In the genomic region with DNA sequence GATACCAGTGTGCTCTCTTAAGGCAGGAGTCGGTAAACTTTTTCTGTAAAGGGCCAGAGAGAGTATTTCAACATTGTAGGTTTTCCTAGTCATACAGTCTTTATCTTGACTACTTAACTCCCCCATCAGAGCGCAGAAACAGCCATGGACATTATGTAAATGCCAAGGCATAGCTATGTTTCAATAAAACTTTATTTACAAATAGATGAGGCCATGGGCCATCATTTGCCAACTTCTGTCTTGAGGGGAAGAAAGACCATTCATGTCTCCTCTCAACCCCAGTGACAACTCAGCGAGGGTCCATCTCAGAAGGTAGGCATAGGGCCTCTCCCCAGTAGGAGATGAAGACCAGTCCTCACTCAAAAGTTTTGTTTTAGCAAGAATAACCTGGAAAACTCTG, we compare ENCODE assay signal across 33 cellular contexts.
DNase-seq lines count a peak whose midpoint lies in the region; ATAC-seq, FAIRE-seq and TF ChIP-seq lines count a peak whose summit lies in the region.
"Had no signal": no experiment of that assay in that cellular context is flagged by ENCODE, and none has a peak within 500 bp of the region (broad histone marks: within the 10 kb centered on the region; RNA-seq: fewer than 3 reads in every experiment).

No MANE protein-coding gene starts in this region.

- H3K36me3 ChIP-seq in K562 (ENCODE audit: control insufficient read depth, insufficient read depth, low read length) (no peaks in the 10 kb centered on the region), esophagus muscularis mucosa (no peaks in the 10 kb centered on the region)
- H3K36me3 ChIP-seq: BE2C, BLaER1 had no signal

- TF ChIP-seq CTCF in K562 (IDR thresholded peaks at IDR 0.05 in 2 of 3, conservative IDR thresholded peaks at IDR 0.05 in 1 of 3; ENCODE audit: insufficient read depth in 2 of 3, low read depth in 1 of 3, low read length in 3 of 3) (no peak), esophagus muscularis mucosa (IDR thresholded peaks at IDR 0.05) (no peak), HFFc6 (IDR thresholded peaks at IDR 0.05) (no peak)

- H4K20me1 ChIP-seq in K562 (replicated peaks; ENCODE audit: control insufficient read depth, insufficient read depth, low read length) = no peaks in the 10 kb centered on the region
- H4K20me1 ChIP-seq: BLaER1; BLaER1 treated with 17β-estradiol and CSF1 and Interleukin-3, amounts not matched to agents 10 nM and 100 nM had no signal

- no peak overlapping the region for H3K4me2 ChIP-seq in K562 (ENCODE audit: insufficient read depth, low read length)
- H3K4me2 ChIP-seq: A549; BLaER1; BLaER1 treated with 17β-estradiol and CSF1 and Interleukin-3, amounts not matched to agents 10 nM and 100 nM had no signal

- H3K9me3 ChIP-seq in K562 (replicated peaks; ENCODE audit: control insufficient read depth, insufficient read depth, low read depth, low read length) = no peaks in the 10 kb centered on the region
- no peaks in the 10 kb centered on the region for H3K9me3 ChIP-seq in esophagus muscularis mucosa
- H3K9me3 ChIP-seq: A549, BE2C, Caco-2 had no signal

- no peak overlapping the region for H3K9ac ChIP-seq in K562 (ENCODE audit: insufficient read depth in 1 of 2, low read depth in 2 of 2, low read length in 2 of 2)
- H3K9ac ChIP-seq: BLaER1; BLaER1 treated with 17β-estradiol and CSF1 and Interleukin-3, amounts not matched to agents 10 nM and 100 nM had no signal

- intact Hi-C loops in K562 (cut with micrococcal nuclease) = no loop called here
- intact Hi-C loops in esophagus muscularis mucosa (cut with DNase I) = no loop called here

- no peaks in the 10 kb centered on the region for H3K36me3 Mint-ChIP-seq in HFFc6 (ENCODE audit: low read depth)
- H3K36me3 Mint-ChIP-seq: CD14-positive monocyte; CD4-positive, alpha-beta memory T cell; CD4-positive, CD25-positive, alpha-beta regulatory T cell; CD8-positive, alpha-beta memory T cell; CD8-positive, alpha-beta T cell had no signal

- no peak for FAIRE-seq in K562 (lab: Jason Lieb, UNC)
- FAIRE-seq: A204.1, A549, D721Med had no signal

- BruUV-seq in K562 (replicated peaks; lab: Mats Ljungman, UMichigan) = no TSS peak

- 0% methylated on average over 3 of the region's 3 CpGs for WGBS in K562 (ENCODE audit: insufficient coverage, low coverage, missing lambda C conversion rate)
- 91% methylated on average over 3 of the region's 3 CpGs for WGBS in esophagus muscularis mucosa

- H3K9me1 ChIP-seq in K562 (ENCODE audit: control insufficient read depth, insufficient read depth, low read length) = no peaks in the 10 kb centered on the region

- H3K4me3 Mint-ChIP-seq in HFFc6 = no peak overlapping the region
- H3K4me3 Mint-ChIP-seq: B cell; CD14-positive monocyte; CD4-positive, alpha-beta memory T cell; CD4-positive, alpha-beta T cell; CD4-positive, CD25-positive, alpha-beta regulatory T cell; CD8-positive, alpha-beta memory T cell; CD8-positive, alpha-beta T cell had no signal

- H3K27me3 Mint-ChIP-seq in HFFc6 (ENCODE audit: insufficient read depth) = peaks cover 5% of the 10 kb centered on the region
- H3K27me3 Mint-ChIP-seq: B cell; CD4-positive, alpha-beta T cell had no signal

- CTCF ChIA-PET in K562 (lab: Yijun Ruan, JAX; ENCODE audit: low intra/inter-chr PET ratio) = no interaction called here

- no peak for ATAC-seq in K562
- ATAC-seq: A549; CD8-positive, alpha-beta T cell had no signal

- H2AFZ ChIP-seq in K562 (ENCODE audit: low read depth, low read length) = no peak overlapping the region

- TF ChIP-seq POLR2A in K562 (conservative IDR thresholded peaks at IDR 0.05) (no peak), esophagus muscularis mucosa (IDR thresholded peaks at IDR 0.05; ENCODE audit: low read depth) (no peak)

- no peaks in the 10 kb centered on the region for H3K4me1 Mint-ChIP-seq in HFFc6 (ENCODE audit: low read depth)
- H3K4me1 Mint-ChIP-seq: B cell, CD14-positive monocyte had no signal

- H3K4me1 ChIP-seq in K562 (replicated peaks in 1 of 2; ENCODE audit: control insufficient read depth in 2 of 2, insufficient read depth in 2 of 2, low read length in 2 of 2) (no peaks in the 10 kb centered on the region; a peak in 1 of 5 replicates), esophagus muscularis mucosa (no peaks in the 10 kb centered on the region)
- H3K4me1 ChIP-seq: A549; BE2C; BLaER1; BLaER1 treated with 17β-estradiol and CSF1 and Interleukin-3, amounts not matched to agents 10 nM and 100 nM; Caco-2 had no signal

- no peak overlapping the region for H3K27ac ChIP-seq in K562 (ENCODE audit: extremely low read depth, low read depth, low read length)
- no peak overlapping the region for H3K27ac ChIP-seq in esophagus muscularis mucosa (replicated peaks in 1 of 4)
- H3K27ac ChIP-seq: 22Rv1; A549; BLaER1; BLaER1 treated with 17β-estradiol and CSF1 and Interleukin-3, amounts not matched to agents 10 nM and 100 nM; C4-2B had no signal

- no peak overlapping the region for H3K27ac Mint-ChIP-seq in HFFc6
- H3K27ac Mint-ChIP-seq: B cell; CD4-positive, alpha-beta T cell; CD4-positive, CD25-positive, alpha-beta regulatory T cell; CD8-positive, alpha-beta memory T cell; CD8-positive, alpha-beta T cell had no signal

- POLR2A ChIA-PET in K562 (lab: Yijun Ruan, JAX) = no interaction called here

- H3K79me2 ChIP-seq in K562 (ENCODE audit: control insufficient read depth, insufficient read depth, low read length) = no peaks in the 10 kb centered on the region

- DNase-seq in K562 (ENCODE audit: extremely low read depth in 1 of 4, low spot score in 3 of 4) = no peak
- DNase-seq in esophagus muscularis mucosa (ENCODE audit: extremely low spot score) = peak; percentile 66
- DNase-seq in SW 1271 (lab: John Stamatoyannopoulos, UW) = no peak
- DNase-seq in HFFc6 = no peak
- DNase-seq: 8988T; ACHN; AML-193; BE2C; C1 segment of cervical spinal cord; Caco-2; Calu3; CD4-positive, alpha-beta memory T cell; CD4-positive, alpha-beta T cell; CD4-positive, CD25-positive, alpha-beta regulatory T cell; CD8-positive, alpha-beta memory T cell; CD8-positive, alpha-beta T cell; COR-L47; DMS 273 treated with DMSO at 0.1 percent for 48 hours; DMS153; DMS53; DMS79; DMS79 treated with DMSO at 0.1 percent for 48 hours; DND-41; EL had no signal

- in situ Hi-C loops in K562 (cut with MboI) = no loop called here

- no peak for TF ChIP-seq EP300 in K562 (IDR thresholded peaks at IDR 0.05; ENCODE audit: low read length)
- TF ChIP-seq EP300 in esophagus muscularis mucosa (IDR thresholded peaks at IDR 0.05) = no peak

- no peak for TF ChIP-seq RAD21 in K562 (CRISPR knock-in tag; conservative IDR thresholded peaks at IDR 0.05 in 1 of 2, IDR thresholded peaks at IDR 0.05 in 1 of 2)

- H3K27me3 ChIP-seq in K562 (ENCODE audit: control insufficient read depth in 2 of 2, insufficient read depth in 2 of 2, low read length in 2 of 2) = peaks cover 5 to 7% of the 10 kb centered on the region in 2 experiments; a peak in 4 of 5 replicates
- no peaks in the 10 kb centered on the region for H3K27me3 ChIP-seq in esophagus muscularis mucosa
- H3K27me3 ChIP-seq: BE2C; BLaER1; BLaER1 treated with 17β-estradiol and CSF1 and Interleukin-3, amounts not matched to agents 10 nM and 100 nM had no signal

- H3K9me3 Mint-ChIP-seq in HFFc6 = no peaks in the 10 kb centered on the region
- H3K9me3 Mint-ChIP-seq: CD4-positive, alpha-beta memory T cell; CD8-positive, alpha-beta memory T cell; CD8-positive, alpha-beta T cell had no signal

- no peak overlapping the region for H3K4me3 ChIP-seq in K562
- no peak overlapping the region for H3K4me3 ChIP-seq in esophagus muscularis mucosa
- H3K4me3 ChIP-seq: A549; BLaER1; BLaER1 treated with 17β-estradiol and CSF1 and Interleukin-3, amounts not matched to agents 10 nM and 100 nM had no signal

TF ChIP-seq in K562, 482 proteins besides CTCF, POLR2A, EP300 and RAD21 (continues in another document):
- no peak for TF ChIP-seq MCM5 (IDR thresholded peaks at IDR 0.05; ENCODE audit: low read depth)
